In the genomic region with DNA sequence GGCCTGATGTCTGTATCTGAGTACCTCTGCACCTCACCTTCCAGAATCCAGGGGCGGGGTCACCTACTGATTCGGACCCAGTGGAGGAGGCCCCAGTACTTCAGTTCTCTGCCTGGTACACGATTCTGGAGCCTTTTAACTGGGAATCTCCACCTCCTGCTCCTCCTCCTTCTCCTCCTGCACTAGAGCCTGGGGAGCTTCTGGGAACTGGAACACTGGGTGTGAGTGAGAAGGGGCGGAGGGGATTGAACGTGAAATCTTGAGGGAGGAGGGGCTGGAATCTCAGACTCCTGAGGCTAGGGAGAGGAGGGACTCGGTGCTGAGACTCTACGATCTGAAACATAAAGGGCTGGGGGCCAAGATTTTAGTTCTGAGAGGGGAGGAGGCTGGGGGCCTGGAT, we compare ENCODE assay signal across 26 cellular contexts. TPM values are rescaled to one million over a fixed set of nuclear protein-coding genes. Genes with fewer than 3 reads are reported as not detected.
DNase-seq lines count a peak whose midpoint lies in the region; ATAC-seq, FAIRE-seq and TF ChIP-seq lines count a peak whose summit lies in the region.
"Had no signal": no experiment of that assay in that cellular context is flagged by ENCODE, and none has a peak within 500 bp of the region (broad histone marks: within the 10 kb centered on the region; RNA-seq: fewer than 3 reads in every experiment).

A gene with protein sequence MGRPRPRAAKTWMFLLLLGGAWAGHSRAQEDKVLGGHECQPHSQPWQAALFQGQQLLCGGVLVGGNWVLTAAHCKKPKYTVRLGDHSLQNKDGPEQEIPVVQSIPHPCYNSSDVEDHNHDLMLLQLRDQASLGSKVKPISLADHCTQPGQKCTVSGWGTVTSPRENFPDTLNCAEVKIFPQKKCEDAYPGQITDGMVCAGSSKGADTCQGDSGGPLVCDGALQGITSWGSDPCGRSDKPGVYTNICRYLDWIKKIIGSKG (minus strand): TSS at position 110 of the 400 bp plus-strand sequence. CDS start 437 bp downstream, outside the sequence.

- FAIRE-seq in small intestine (lab: Jason Lieb, UNC), result no peak
- FAIRE-seq: HepG2 had no signal

- ATAC-seq in PC-3, result no peak
- ATAC-seq in omental fat pad (ENCODE audit: low FRiP score), result peak; percentile 80
- no peak for ATAC-seq in upper lobe of right lung
- ATAC-seq: gastrocnemius medialis; HepG2; Right ventricle myocardium inferior; stimulated activated effector memory CD8-positive, alpha-beta T cell treated with anti-CD3 and anti-CD28 coated beads, Interleukin-12 subunit alpha, Interleukin-12 subunit beta, amount 100 ng/mL, for 72 hours had no signal

- H4K20me1 ChIP-seq in PC-3 (ENCODE audit: low read length), result no peaks in the 10 kb centered on the region

- CTCF ChIA-PET in Caco-2 (lab: Charles Lee), result no interaction called here
- CTCF ChIA-PET in PC-3 (lab: Charles Lee), result no interaction called here

- H3K27me3 Mint-ChIP-seq in Caco-2 (ENCODE audit: insufficient read depth, unreplicated experiment), result peaks cover 4% of the 10 kb centered on the region

- no peak within 1 kb of the TSS for H3K27ac Mint-ChIP-seq in Caco-2 (ENCODE audit: unreplicated experiment)
- H3K27ac Mint-ChIP-seq: activated naive CD4-positive, alpha-beta T cell treated with anti-CD3 and anti-CD28 coated beads for 36 hours; CD4-positive, alpha-beta memory T cell; naive B cell; stimulated activated effector memory CD8-positive, alpha-beta T cell treated with anti-CD3 and anti-CD28 coated beads, Interleukin-12 subunit alpha, Interleukin-12 subunit beta, amount 100 ng/mL, for 72 hours had no signal

- H3K4me1 ChIP-seq in Caco-2 (no peaks in the 10 kb centered on the region), PC-3 (ENCODE audit: insufficient read depth, low read length) (peaks cover 11% of the 10 kb centered on the region), upper lobe of right lung (no peaks in the 10 kb centered on the region), small intestine (ENCODE audit: control insufficient read depth in 2 of 2, insufficient read depth in 1 of 2, low read depth in 1 of 2, low read length in 1 of 2) (no peaks in the 10 kb centered on the region)
- H3K4me1 ChIP-seq: gastrocnemius medialis, tibial nerve had no signal

- no peak within 1 kb of the TSS for H3K9ac ChIP-seq in PC-3 (ENCODE audit: low read length)

- DNase-seq in Caco-2 (no peak), PC-3 (no peak), omental fat pad (ENCODE audit: low spot score) (no peak), upper lobe of right lung (no peak), cortex of kidney (lab: John Stamatoyannopoulos, UW) (no peak), small intestine (no peak)
- no peak for DNase-seq in activated CD4-positive, alpha-beta T cell treated with anti-CD3 and anti-CD28 coated beads, Interleukin-2, amount 50 U/mL, for 4 hours
- DNase-seq: activated CD4-positive, alpha-beta T cell treated with anti-CD3 and anti-CD28 coated beads, Interleukin-2, amount 50 U/mL, for 48 hours; activated naive CD4-positive, alpha-beta T cell treated with anti-CD3 and anti-CD28 coated beads for 36 hours; activated T-cell treated with anti-CD3 and anti-CD28 coated beads for 4 hours; aorta; CD4-positive, alpha-beta memory T cell; DMS79; gastrocnemius medialis; naive B cell; NCI-H1694; NCI-H345; stimulated activated CD4-positive, alpha-beta T cell treated with anti-CD3 and anti-CD28 coated beads, Interleukin-15, amount 100 ng/mL, for 24 hours had no signal

- H2AFZ ChIP-seq in PC-3 (ENCODE audit: low read length), result peak within 1 kb of the TSS; percentile 40; the same call in 1 of the 2 replicates

- H3K27me3 ChIP-seq in Caco-2 (replicated peaks; ENCODE audit: control insufficient read depth, insufficient read depth, low read length) (no peaks in the 10 kb centered on the region), PC-3 (ENCODE audit: low read length) (peaks cover 3% of the 10 kb centered on the region; the same call in 1 of the 2 replicates), upper lobe of right lung (peaks cover 39% of the 10 kb centered on the region), small intestine (ENCODE audit: control insufficient read depth in 2 of 2, insufficient read depth in 2 of 2, low read length in 2 of 2) (peaks cover 0 to 11% of the 10 kb centered on the region in 2 donors)

- intact Hi-C loops in Caco-2 (cut with micrococcal nuclease; ENCODE audit: unreplicated experiment) (no loop called here), PC-3 (cut with micrococcal nuclease) (no loop called here), upper lobe of right lung (cut with DNase I) (no loop called here)

- H3K36me3 ChIP-seq in Caco-2 (ENCODE audit: control insufficient read depth, insufficient read depth, low read length) (no peaks in the 10 kb centered on the region), PC-3 (ENCODE audit: low read depth, low read length) (no peaks in the 10 kb centered on the region), upper lobe of right lung (no peaks in the 10 kb centered on the region), small intestine (ENCODE audit: control insufficient read depth in 2 of 2, insufficient read depth in 2 of 2, low read length in 2 of 2) (no peaks in the 10 kb centered on the region)
- H3K36me3 ChIP-seq: gastrocnemius medialis, tibial nerve had no signal

- no peaks in the 10 kb centered on the region for H3K9me3 Mint-ChIP-seq in Caco-2 (ENCODE audit: unreplicated experiment)
- H3K9me3 Mint-ChIP-seq: activated naive CD4-positive, alpha-beta T cell treated with anti-CD3 and anti-CD28 coated beads for 36 hours; CD4-positive, alpha-beta memory T cell; stimulated activated effector memory CD8-positive, alpha-beta T cell treated with anti-CD3 and anti-CD28 coated beads, Interleukin-12 subunit alpha, Interleukin-12 subunit beta, amount 100 ng/mL, for 72 hours had no signal

- no peaks in the 10 kb centered on the region for H3K79me2 ChIP-seq in PC-3 (ENCODE audit: low read length)

- no peak within 1 kb of the TSS for H3K4me3 ChIP-seq in Caco-2 (ENCODE audit: low read depth, low read length)
- peak within 1 kb of the TSS; percentile 14; the same call in 1 of the 2 replicates for H3K4me3 ChIP-seq in PC-3 (ENCODE audit: low read length)
- H3K4me3 ChIP-seq in iPS-11a (ENCODE audit: low read depth, low read length), result peak within 1 kb of the TSS; percentile 24
- H3K4me3 ChIP-seq in upper lobe of right lung, result no peak within 1 kb of the TSS
- no peak within 1 kb of the TSS for H3K4me3 ChIP-seq in small intestine (ENCODE audit: low read depth in 1 of 2, low read length in 2 of 2)
- H3K4me3 ChIP-seq: gastrocnemius medialis, lung, tibial nerve had no signal

- H3K4me3 Mint-ChIP-seq in Caco-2 (ENCODE audit: unreplicated experiment), result peak within 1 kb of the TSS; percentile 18
- H3K4me3 Mint-ChIP-seq: activated naive CD4-positive, alpha-beta T cell treated with anti-CD3 and anti-CD28 coated beads for 36 hours; stimulated activated effector memory CD8-positive, alpha-beta T cell treated with anti-CD3 and anti-CD28 coated beads, Interleukin-12 subunit alpha, Interleukin-12 subunit beta, amount 100 ng/mL, for 72 hours had no signal

- H3K9me3 ChIP-seq in Caco-2, result no peaks in the 10 kb centered on the region
- no peaks in the 10 kb centered on the region for H3K9me3 ChIP-seq in PC-3 (ENCODE audit: low read length)
- H3K9me3 ChIP-seq in upper lobe of right lung, result no peaks in the 10 kb centered on the region
- no peaks in the 10 kb centered on the region for H3K9me3 ChIP-seq in small intestine (ENCODE audit: control insufficient read depth, low read depth)
- H3K9me3 ChIP-seq: gastrocnemius medialis had no signal

- 27 to 41% (median 29%) methylated on average over 6 to 7 of the region's 7 CpGs for WGBS in small intestine, 3 donors

- H3K9me2 ChIP-seq in PC-3 (replicated peaks; ENCODE audit: low read length), result no peaks in the 10 kb centered on the region

- H3K4me2 ChIP-seq in PC-3 (ENCODE audit: low read length), result peak within 1 kb of the TSS; percentile 44

- H3K27ac ChIP-seq in PC-3 (ENCODE audit: low read length) (no peak within 1 kb of the TSS), upper lobe of right lung (no peak within 1 kb of the TSS), small intestine (ENCODE audit: low read depth in 1 of 2, low read length in 1 of 2) (no peak within 1 kb of the TSS)
- H3K27ac ChIP-seq: gastrocnemius medialis had no signal

- no TSS peak for BruUV-seq in Caco-2 (replicated peaks; lab: Mats Ljungman, UMichigan)
- BruUV-seq in PC-3 (replicated peaks; lab: Mats Ljungman, UMichigan), result no TSS peak

- POLR2A ChIA-PET in Caco-2 (lab: Charles Lee) (no interaction called here), PC-3 (lab: Charles Lee; ENCODE audit: unreplicated experiment) (no interaction called here)

- no peaks in the 10 kb centered on the region for H3F3A ChIP-seq in PC-3 (ENCODE audit: low read length, unreplicated experiment)

- no peaks in the 10 kb centered on the region for H3K36me3 Mint-ChIP-seq in Caco-2 (ENCODE audit: insufficient read depth, unreplicated experiment)
- H3K36me3 Mint-ChIP-seq: CD4-positive, alpha-beta memory T cell; naive B cell; stimulated activated effector memory CD8-positive, alpha-beta T cell treated with anti-CD3 and anti-CD28 coated beads, Interleukin-12 subunit alpha, Interleukin-12 subunit beta, amount 100 ng/mL, for 72 hours had no signal

- TF ChIP-seq CTCF in Caco-2 (IDR thresholded peaks at IDR 0.05; ENCODE audit: insufficient read depth in 1 of 2, low read depth in 1 of 2, low read length in 1 of 2, severe bottlenecking in 1 of 2, unreplicated experiment in 1 of 2), result no peak
- TF ChIP-seq CTCF in PC-3 (conservative IDR thresholded peaks at IDR 0.05; ENCODE audit: low read depth, low read length), result no peak
- TF ChIP-seq CTCF in omental fat pad (IDR thresholded peaks at IDR 0.05), result no peak
- TF ChIP-seq CTCF in upper lobe of right lung (IDR thresholded peaks at IDR 0.05), result no peak

- no peaks in the 10 kb centered on the region for H3K4me1 Mint-ChIP-seq in Caco-2 (ENCODE audit: low read depth, unreplicated experiment)
- H3K4me1 Mint-ChIP-seq: CD4-positive, alpha-beta memory T cell; stimulated activated effector memory CD8-positive, alpha-beta T cell treated with anti-CD3 and anti-CD28 coated beads, Interleukin-12 subunit alpha, Interleukin-12 subunit beta, amount 100 ng/mL, for 72 hours had no signal

RNA-seq across cellular contexts. Expression of the gene that starts here (rescaled TPM):
- 1.7 TPM in 1 of 2 replicates, not detected in the other for total RNA-seq in Caco-2 (2022)
- 2.3 TPM in 1 of 2 replicates, not detected in the other for total RNA-seq in PC-3 (2014; rRNA removed)
- total RNA-seq in omental fat pad, result 10 to 100 TPM in 1 of 4 donors, 1 to 10 TPM in 2, not detected in 1; 2.8 to 15.0 (median 3.4) TPM
- total RNA-seq in upper lobe of right lung, result not detected
- under 1 TPM in 1 of 3 donors, not detected in 2; 0.12 TPM for polyA plus RNA-seq in small intestine
- total RNA-seq: activated naive CD4-positive, alpha-beta T cell treated with anti-CD3 and anti-CD28 coated beads for 36 hours; aorta; CD4-positive, alpha-beta memory T cell; gastrocnemius medialis; HepG2; lung; M059J; renal cortical epithelial cell; Right ventricle myocardium inferior had no signal
- polyA plus RNA-seq: aorta; CD4-positive, alpha-beta memory T cell; HepG2 had no signal

Comparison
In these comparisons a context has a peak if more than half of its experiments do, and no peak if none do; other contexts are left out.
1. H3K4me3 ChIP-seq: peak in PC-3 (single experiment) and iPS-11a (single experiment); none in Caco-2 (single experiment), upper lobe of right lung (single experiment) and small intestine (0 of 2).